ENCODE assay signal across 8 cellular contexts in genomic region chr7:130912086-130912909, GRCh38.
DNase-seq lines count a peak whose midpoint lies in the region; ATAC-seq and TF ChIP-seq lines count a peak whose summit lies in the region.

No MANE protein-coding gene starts in this region.

- peaks cover 0 to 2% (median 0%) of the 10 kb centered on the region in 3 donors for H3K27me3 Mint-ChIP-seq in CD14-positive monocyte (ENCODE audit: low read depth in 3 of 3)

- no peak for TF ChIP-seq POLR2A in HCT116 (IDR thresholded peaks at IDR 0.05; ENCODE audit: borderline replicate concordance, extremely low read depth, insufficient read depth, insufficient read length)

- peak overlapping the region; percentile 71 for H3K4me2 ChIP-seq in HCT116 (ENCODE audit: low read length)

- H3K27ac Mint-ChIP-seq in CD14-positive monocyte = peak overlapping the region; percentile 97 to 100 (median 98)

- no peaks in the 10 kb centered on the region for H3K9me3 Mint-ChIP-seq in CD14-positive monocyte

- peaks cover 99% of the 10 kb centered on the region for H3K79me2 ChIP-seq in HCT116 (ENCODE audit: insufficient read depth, low read length)

- peaks cover 0 to 45% of the 10 kb centered on the region in 2 experiments; a peak in 1 of 4 replicates for H3K36me3 ChIP-seq in HCT116 (ENCODE audit: control insufficient read depth in 1 of 2, insufficient read depth in 2 of 2, low read length in 2 of 2)

- peak overlapping the region; percentile 99 for H3K27ac ChIP-seq in HCT116 (ENCODE audit: low read depth, low read length)

- no peak for TF ChIP-seq RAD21 in HCT116 (IDR thresholded peaks at IDR 0.05; ENCODE audit: low read depth)

- intact Hi-C loops in CD14-positive monocyte (cut with micrococcal nuclease) = loop anchor here (2.0 to 5.0 kb wide), 3 partner anchors 19 to 50 kb away; no protein-coding TSS in a partner anchor
- intact Hi-C loops in HCT116 (cut with micrococcal nuclease) = loop anchor here (2.0 kb wide), 1 partner anchor 49 kb away; no protein-coding TSS in a partner anchor

- H3K4me1 ChIP-seq in HCT116 (ENCODE audit: control insufficient read depth in 1 of 2, insufficient read depth in 2 of 2, low read length in 2 of 2) = peaks cover 90 to 99% of the 10 kb centered on the region in 2 experiments

- ATAC-seq in HCT116 (no peak), SK-N-SH treated with all-trans-retinoic acid at 6 μM for 48 hours (peak; percentile 24), esophagus mucosa (peak; percentile 30)

- H3K9me3 ChIP-seq in HCT116 (ENCODE audit: control insufficient read depth in 1 of 2, insufficient read depth in 1 of 2, low read depth in 1 of 2, low read length in 2 of 2) = no peaks in the 10 kb centered on the region

- CTCF ChIA-PET in HCT116 (lab: Charles Lee) = interaction anchor here (2.3 kb wide), 1 partner anchor 15 kb away, joined by 8 read pairs; no protein-coding TSS in a partner anchor

- no peak for TF ChIP-seq CTCF in CD14-positive monocyte (IDR thresholded peaks at IDR 0.05)
- TF ChIP-seq CTCF in HCT116 (IDR thresholded peaks at IDR 0.05 in 2 of 3, conservative IDR thresholded peaks at IDR 0.05 in 1 of 3; ENCODE audit: borderline replicate concordance in 1 of 3, insufficient read depth in 1 of 3, low read depth in 2 of 3, low read length in 2 of 3) = no peak
- TF ChIP-seq CTCF in GM20000 (IDR thresholded peaks at IDR 0.05; ENCODE audit: extremely low read depth, missing control alignments) = no peak

- BruUV-seq in HCT116 (replicated peaks; lab: Mats Ljungman, UMichigan) = TSS peak; percentile 33

- H2AFZ ChIP-seq in HCT116 (ENCODE audit: low read depth, low read length, poor library complexity, severe bottlenecking) = no peak overlapping the region

- H4K20me1 ChIP-seq in HCT116 (ENCODE audit: insufficient read depth) = no peaks in the 10 kb centered on the region

- H3K4me1 Mint-ChIP-seq in CD14-positive monocyte = peaks cover 77% of the 10 kb centered on the region

- peak overlapping the region; percentile 85 to 94 for H3K4me3 Mint-ChIP-seq in CD14-positive monocyte

- H3K9me2 ChIP-seq in HCT116 (ENCODE audit: insufficient read depth) = no peaks in the 10 kb centered on the region

- H3K9ac ChIP-seq in HCT116 (ENCODE audit: low read length) = peak overlapping the region; percentile 80

- peak overlapping the region; percentile 40 to 41 for H3K4me3 ChIP-seq in HCT116 (replicated peaks in 1 of 2; ENCODE audit: low read depth in 1 of 2, low read length in 2 of 2)

- POLR2A ChIA-PET in HCT116 (lab: Charles Lee) = interaction anchor here (0.9 to 14.3 kb wide), 10 partner anchors 8 to 83 kb away, joined by 3 to 227 read pairs (median 4); no protein-coding TSS in a partner anchor

- DNase-seq in CD14-positive monocyte (ENCODE audit: low spot score) (no peak), HCT116 (ENCODE audit: low read depth, low spot score) (no peak), renal cortical epithelial cell (ENCODE audit: low read depth) (peak; percentile 94), middle frontal gyrus (ENCODE audit: extremely low spot score, low spot score) (no peak), T-helper 9 cell (no peak), GM20000 (ENCODE audit: low spot score) (no peak)

- H3K27me3 ChIP-seq in HCT116 (ENCODE audit: insufficient read depth, low read length) = no peaks in the 10 kb centered on the region

- H3K36me3 Mint-ChIP-seq in CD14-positive monocyte = peaks cover 31 to 47% of the 10 kb centered on the region in 2 donors

- RAD21 ChIA-PET in HCT116 (lab: Charles Lee; ENCODE audit: low non-redundant PET in 1 of 2, low total read pairs in 2 of 2, uncharacterized antibody in 2 of 2, unreplicated experiment in 2 of 2) = interaction anchor here in 1 of 2 experiments (0.5 kb wide), 1 partner anchor 124 kb away, joined by 4 read pairs; no protein-coding TSS in a partner anchor

TF ChIP-seq in HCT116, 20 proteins besides CTCF, POLR2A, EP300 and RAD21:
- no peak for TF ChIP-seq JUND (IDR thresholded peaks at IDR 0.05)
- TF ChIP-seq SP1 (IDR thresholded peaks at IDR 0.05; ENCODE audit: low read depth) = no peak
- no peak for TF ChIP-seq EZH2phosphoT487 (IDR thresholded peaks at IDR 0.05; ENCODE audit: borderline replicate concordance)
- no peak for TF ChIP-seq EGR1 (IDR thresholded peaks at IDR 0.05; ENCODE audit: low read depth)
- TF ChIP-seq EZH2 (IDR thresholded peaks at IDR 0.05) = no peak
- TF ChIP-seq POLR2AphosphoS5 (IDR thresholded peaks at IDR 0.05; ENCODE audit: low read depth, low read length) = peak; percentile 52; the same call in 1 of the 2 replicates
- no peak for TF ChIP-seq ZFX (IDR thresholded peaks at IDR 0.05)

TF ChIP-seq in SK-N-SH treated with all-trans-retinoic acid at 6 μM for 48 hours, 23 proteins besides CTCF, POLR2A, EP300 and RAD21:
- TF ChIP-seq TOX (CRISPR knock-in tag; IDR thresholded peaks at IDR 0.05; ENCODE audit: borderline replicate concordance) (0 out of 2 replicates have a peak, but pooled peaks have one; percentile 29), ZFP3 (CRISPR knock-in tag; IDR thresholded peaks at IDR 0.05) (no peak), ZNF8 (CRISPR knock-in tag; IDR thresholded peaks at IDR 0.05) (0 out of 2 replicates have a peak, but pooled peaks have one; percentile 28), ESRRG (CRISPR knock-in tag; IDR thresholded peaks at IDR 0.05) (no peak)
